In the genomic region with DNA sequence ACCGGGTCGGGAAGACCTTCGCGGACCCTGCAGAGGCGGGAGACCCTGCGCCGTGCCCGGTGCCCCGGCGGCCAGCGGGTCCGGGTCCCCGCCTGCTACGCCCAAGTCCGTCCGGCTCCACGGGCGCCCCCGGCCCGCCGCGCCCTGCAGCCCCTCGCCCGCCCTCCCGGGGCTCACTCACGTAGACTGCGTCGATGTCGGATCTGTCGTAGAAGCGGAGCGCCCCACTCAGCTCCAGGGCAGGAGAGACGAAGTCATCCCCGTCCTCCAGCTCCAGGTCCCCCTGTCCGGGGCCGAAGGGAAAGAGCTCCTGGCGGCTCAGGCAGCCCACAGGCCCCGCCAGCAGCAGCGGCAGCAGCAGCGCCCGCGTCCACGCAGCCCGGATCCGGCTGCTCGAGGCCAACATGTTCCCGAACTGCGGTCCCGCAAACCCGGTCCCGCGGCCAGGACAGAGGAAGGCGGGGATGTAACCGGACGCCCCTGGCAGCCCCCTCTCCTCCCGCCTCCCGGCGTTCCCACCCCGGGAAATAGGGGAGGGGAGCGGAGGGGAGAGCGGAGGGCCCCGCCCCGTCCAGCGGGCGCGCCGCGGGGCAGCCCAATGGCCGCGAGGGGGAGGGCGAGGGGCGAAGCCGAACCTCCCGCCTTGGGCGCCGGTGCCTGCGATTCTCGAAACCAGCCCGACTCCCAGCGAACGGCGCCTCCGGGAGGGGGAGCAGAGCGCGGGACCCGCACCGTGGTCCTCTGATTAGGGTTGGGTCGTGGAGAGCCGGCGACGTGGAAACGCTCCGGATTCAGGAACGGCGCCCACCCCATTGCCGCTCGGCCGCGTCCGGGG, we compare ENCODE assay signal across 1 cellular context.
TF ChIP-seq lines count a peak whose summit lies in the region.

Gene NID1 (minus strand): TSS at position 417 of the 835 bp plus-strand sequence. CDS start 11 bp downstream, at position 406.

TF ChIP-seq in GM12878, 131 proteins besides CTCF, POLR2A, EP300 and RAD21 (continued from another document and continues in another):
- TF ChIP-seq, protein P1, sequence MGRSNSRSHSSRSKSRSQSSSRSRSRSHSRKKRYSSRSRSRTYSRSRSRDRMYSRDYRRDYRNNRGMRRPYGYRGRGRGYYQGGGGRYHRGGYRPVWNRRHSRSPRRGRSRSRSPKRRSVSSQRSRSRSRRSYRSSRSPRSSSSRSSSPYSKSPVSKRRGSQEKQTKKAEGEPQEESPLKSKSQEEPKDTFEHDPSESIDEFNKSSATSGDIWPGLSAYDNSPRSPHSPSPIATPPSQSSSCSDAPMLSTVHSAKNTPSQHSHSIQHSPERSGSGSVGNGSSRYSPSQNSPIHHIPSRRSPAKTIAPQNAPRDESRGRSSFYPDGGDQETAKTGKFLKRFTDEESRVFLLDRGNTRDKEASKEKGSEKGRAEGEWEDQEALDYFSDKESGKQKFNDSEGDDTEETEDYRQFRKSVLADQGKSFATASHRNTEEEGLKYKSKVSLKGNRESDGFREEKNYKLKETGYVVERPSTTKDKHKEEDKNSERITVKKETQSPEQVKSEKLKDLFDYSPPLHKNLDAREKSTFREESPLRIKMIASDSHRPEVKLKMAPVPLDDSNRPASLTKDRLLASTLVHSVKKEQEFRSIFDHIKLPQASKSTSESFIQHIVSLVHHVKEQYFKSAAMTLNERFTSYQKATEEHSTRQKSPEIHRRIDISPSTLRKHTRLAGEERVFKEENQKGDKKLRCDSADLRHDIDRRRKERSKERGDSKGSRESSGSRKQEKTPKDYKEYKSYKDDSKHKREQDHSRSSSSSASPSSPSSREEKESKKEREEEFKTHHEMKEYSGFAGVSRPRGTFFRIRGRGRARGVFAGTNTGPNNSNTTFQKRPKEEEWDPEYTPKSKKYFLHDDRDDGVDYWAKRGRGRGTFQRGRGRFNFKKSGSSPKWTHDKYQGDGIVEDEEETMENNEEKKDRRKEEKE (IDR thresholded peaks at IDR 0.05) = no peak
- no peak for TF ChIP-seq RCOR1 (conservative IDR thresholded peaks at IDR 0.05; ENCODE audit: low read depth, low read length)
- no peak for TF ChIP-seq MTA2 (IDR thresholded peaks at IDR 0.05; ENCODE audit: low read depth)
- no peak for TF ChIP-seq ZNF274 (IDR thresholded peaks at IDR 0.05; ENCODE audit: insufficient read depth, insufficient read length)
- no peak for TF ChIP-seq PBX3 (IDR thresholded peaks at IDR 0.05; ENCODE audit: insufficient replicate concordance, low read depth, low read length)
- TF ChIP-seq BHLHE40 (IDR thresholded peaks at IDR 0.05; ENCODE audit: borderline replicate concordance in 1 of 2, low read depth in 2 of 2, low read length in 1 of 2) = peak in 1 of 2 experiments; percentile 35; a peak in 1 of 4 replicates
- TF ChIP-seq, protein P2, sequence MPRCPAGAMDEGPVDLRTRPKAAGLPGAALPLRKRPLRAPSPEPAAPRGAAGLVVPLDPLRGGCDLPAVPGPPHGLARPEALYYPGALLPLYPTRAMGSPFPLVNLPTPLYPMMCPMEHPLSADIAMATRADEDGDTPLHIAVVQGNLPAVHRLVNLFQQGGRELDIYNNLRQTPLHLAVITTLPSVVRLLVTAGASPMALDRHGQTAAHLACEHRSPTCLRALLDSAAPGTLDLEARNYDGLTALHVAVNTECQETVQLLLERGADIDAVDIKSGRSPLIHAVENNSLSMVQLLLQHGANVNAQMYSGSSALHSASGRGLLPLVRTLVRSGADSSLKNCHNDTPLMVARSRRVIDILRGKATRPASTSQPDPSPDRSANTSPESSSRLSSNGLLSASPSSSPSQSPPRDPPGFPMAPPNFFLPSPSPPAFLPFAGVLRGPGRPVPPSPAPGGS (IDR thresholded peaks at IDR 0.05; ENCODE audit: borderline replicate concordance, insufficient read depth, low read depth, low read length, poor library complexity, severe bottlenecking) = no peak
- no peak for TF ChIP-seq ZNF384 (IDR thresholded peaks at IDR 0.05; ENCODE audit: borderline replicate concordance, low read depth, low read length)
- no peak for TF ChIP-seq SIN3A (IDR thresholded peaks at IDR 0.05; ENCODE audit: low read depth, low read length)
- no peak for TF ChIP-seq ZNF622 (IDR thresholded peaks at IDR 0.05)
- no peak for TF ChIP-seq PAX5 (IDR thresholded peaks at IDR 0.05; ENCODE audit: borderline replicate concordance, low read depth, low read length)
- no peak for TF ChIP-seq RB1 (IDR thresholded peaks at IDR 0.05; ENCODE audit: borderline replicate concordance)
- TF ChIP-seq NFIC (IDR thresholded peaks at IDR 0.05; ENCODE audit: low read depth, low read length) = no peak
- TF ChIP-seq POLR2AphosphoS2 (IDR thresholded peaks at IDR 0.05; ENCODE audit: low read depth, low read length) = no peak
- no peak for TF ChIP-seq ASH2L (IDR thresholded peaks at IDR 0.05; ENCODE audit: borderline replicate concordance, low read depth)
- no peak for TF ChIP-seq SMC3 (IDR thresholded peaks at IDR 0.05; ENCODE audit: borderline replicate concordance, low read length)
- TF ChIP-seq, protein P3, sequence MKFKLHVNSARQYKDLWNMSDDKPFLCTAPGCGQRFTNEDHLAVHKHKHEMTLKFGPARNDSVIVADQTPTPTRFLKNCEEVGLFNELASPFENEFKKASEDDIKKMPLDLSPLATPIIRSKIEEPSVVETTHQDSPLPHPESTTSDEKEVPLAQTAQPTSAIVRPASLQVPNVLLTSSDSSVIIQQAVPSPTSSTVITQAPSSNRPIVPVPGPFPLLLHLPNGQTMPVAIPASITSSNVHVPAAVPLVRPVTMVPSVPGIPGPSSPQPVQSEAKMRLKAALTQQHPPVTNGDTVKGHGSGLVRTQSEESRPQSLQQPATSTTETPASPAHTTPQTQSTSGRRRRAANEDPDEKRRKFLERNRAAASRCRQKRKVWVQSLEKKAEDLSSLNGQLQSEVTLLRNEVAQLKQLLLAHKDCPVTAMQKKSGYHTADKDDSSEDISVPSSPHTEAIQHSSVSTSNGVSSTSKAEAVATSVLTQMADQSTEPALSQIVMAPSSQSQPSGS (IDR thresholded peaks at IDR 0.05; ENCODE audit: low read length) = no peak
- no peak for TF ChIP-seq RUNX3 (IDR thresholded peaks at IDR 0.05; ENCODE audit: low read length)
- TF ChIP-seq YY1 (IDR thresholded peaks at IDR 0.05; ENCODE audit: low read depth, low read length) = peak; percentile 83
- TF ChIP-seq SMAD5 (IDR thresholded peaks at IDR 0.05; ENCODE audit: low read depth) = no peak
- no peak for TF ChIP-seq CHD1 (IDR thresholded peaks at IDR 0.05; ENCODE audit: low read depth, low read length)
- no peak for TF ChIP-seq SMAD1 (IDR thresholded peaks at IDR 0.05; ENCODE audit: low read depth, partially characterized antibody)
- TF ChIP-seq SPI1 (IDR thresholded peaks at IDR 0.05; ENCODE audit: borderline replicate concordance, insufficient read depth, low read depth, low read length) = no peak
- TF ChIP-seq TAF1 (IDR thresholded peaks at IDR 0.05; ENCODE audit: borderline replicate concordance, low read depth, low read length) = no peak
- TF ChIP-seq PAX8 (IDR thresholded peaks at IDR 0.05) = no peak
- 0 out of 2 replicates have a peak, but pooled peaks have one; percentile 17 for TF ChIP-seq NR2F1 (conservative IDR thresholded peaks at IDR 0.05)
- no peak for TF ChIP-seq CBFB (IDR thresholded peaks at IDR 0.05; ENCODE audit: low read depth)
- no peak for TF ChIP-seq BCL11A (IDR thresholded peaks at IDR 0.05; ENCODE audit: low read depth, low read length)
- TF ChIP-seq EGR1 (IDR thresholded peaks at IDR 0.05; ENCODE audit: borderline replicate concordance in 1 of 2, low read depth in 2 of 2, low read length in 2 of 2) = no peak
- TF ChIP-seq, protein P4, sequence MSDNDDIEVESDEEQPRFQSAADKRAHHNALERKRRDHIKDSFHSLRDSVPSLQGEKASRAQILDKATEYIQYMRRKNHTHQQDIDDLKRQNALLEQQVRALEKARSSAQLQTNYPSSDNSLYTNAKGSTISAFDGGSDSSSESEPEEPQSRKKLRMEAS (IDR thresholded peaks at IDR 0.05; ENCODE audit: low read depth, low read length) = 0 out of 2 replicates have a peak, but pooled peaks have one; percentile 18
- TF ChIP-seq, protein P5, sequence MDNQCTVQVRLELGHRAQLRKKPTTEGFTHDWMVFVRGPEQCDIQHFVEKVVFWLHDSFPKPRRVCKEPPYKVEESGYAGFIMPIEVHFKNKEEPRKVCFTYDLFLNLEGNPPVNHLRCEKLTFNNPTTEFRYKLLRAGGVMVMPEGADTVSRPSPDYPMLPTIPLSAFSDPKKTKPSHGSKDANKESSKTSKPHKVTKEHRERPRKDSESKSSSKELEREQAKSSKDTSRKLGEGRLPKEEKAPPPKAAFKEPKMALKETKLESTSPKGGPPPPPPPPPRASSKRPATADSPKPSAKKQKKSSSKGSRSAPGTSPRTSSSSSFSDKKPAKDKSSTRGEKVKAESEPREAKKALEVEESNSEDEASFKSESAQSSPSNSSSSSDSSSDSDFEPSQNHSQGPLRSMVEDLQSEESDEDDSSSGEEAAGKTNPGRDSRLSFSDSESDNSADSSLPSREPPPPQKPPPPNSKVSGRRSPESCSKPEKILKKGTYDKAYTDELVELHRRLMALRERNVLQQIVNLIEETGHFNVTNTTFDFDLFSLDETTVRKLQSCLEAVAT (IDR thresholded peaks at IDR 0.05) = no peak
- TF ChIP-seq CHD4 (IDR thresholded peaks at IDR 0.05) = no peak
- TF ChIP-seq CHD2 (IDR thresholded peaks at IDR 0.05; ENCODE audit: borderline replicate concordance, low read depth, low read length) = no peak
- no peak for TF ChIP-seq TCF12 (IDR thresholded peaks at IDR 0.05; ENCODE audit: low read depth, low read length)
- TF ChIP-seq, protein P6, sequence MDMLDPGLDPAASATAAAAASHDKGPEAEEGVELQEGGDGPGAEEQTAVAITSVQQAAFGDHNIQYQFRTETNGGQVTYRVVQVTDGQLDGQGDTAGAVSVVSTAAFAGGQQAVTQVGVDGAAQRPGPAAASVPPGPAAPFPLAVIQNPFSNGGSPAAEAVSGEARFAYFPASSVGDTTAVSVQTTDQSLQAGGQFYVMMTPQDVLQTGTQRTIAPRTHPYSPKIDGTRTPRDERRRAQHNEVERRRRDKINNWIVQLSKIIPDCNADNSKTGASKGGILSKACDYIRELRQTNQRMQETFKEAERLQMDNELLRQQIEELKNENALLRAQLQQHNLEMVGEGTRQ (IDR thresholded peaks at IDR 0.05; ENCODE audit: borderline replicate concordance, low read depth, low read length) = no peak
- no peak for TF ChIP-seq STAT1 (conservative IDR thresholded peaks at IDR 0.05)
- no peak for TF ChIP-seq KDM1A (IDR thresholded peaks at IDR 0.05; ENCODE audit: borderline replicate concordance)
- TF ChIP-seq HDGF (IDR thresholded peaks at IDR 0.05) = no peak
- TF ChIP-seq IKZF2 (IDR thresholded peaks at IDR 0.05) = peak in 1 of 2 experiments; percentile 56; a peak in 2 of 4 replicates
- TF ChIP-seq POLR2AphosphoS5 (IDR thresholded peaks at IDR 0.05; ENCODE audit: low read length) = no peak; the same call in 1 of the 2 replicates
- no peak for TF ChIP-seq RFX5 (IDR thresholded peaks at IDR 0.05; ENCODE audit: low read depth, low read length)
- TF ChIP-seq, protein P7, sequence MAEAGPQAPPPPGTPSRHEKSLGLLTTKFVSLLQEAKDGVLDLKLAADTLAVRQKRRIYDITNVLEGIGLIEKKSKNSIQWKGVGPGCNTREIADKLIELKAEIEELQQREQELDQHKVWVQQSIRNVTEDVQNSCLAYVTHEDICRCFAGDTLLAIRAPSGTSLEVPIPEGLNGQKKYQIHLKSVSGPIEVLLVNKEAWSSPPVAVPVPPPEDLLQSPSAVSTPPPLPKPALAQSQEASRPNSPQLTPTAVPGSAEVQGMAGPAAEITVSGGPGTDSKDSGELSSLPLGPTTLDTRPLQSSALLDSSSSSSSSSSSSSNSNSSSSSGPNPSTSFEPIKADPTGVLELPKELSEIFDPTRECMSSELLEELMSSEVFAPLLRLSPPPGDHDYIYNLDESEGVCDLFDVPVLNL (IDR thresholded peaks at IDR 0.05; ENCODE audit: low read depth, low read length) = no peak
- TF ChIP-seq STAT3 (IDR thresholded peaks at IDR 0.05; ENCODE audit: low read depth, low read length) = no peak
- no peak for TF ChIP-seq NFXL1 (IDR thresholded peaks at IDR 0.05; ENCODE audit: borderline replicate concordance)
- TF ChIP-seq MYB (IDR thresholded peaks at IDR 0.05; ENCODE audit: borderline replicate concordance, low read depth, low read length) = no peak
- no peak for TF ChIP-seq FOXK2 (IDR thresholded peaks at IDR 0.05)
- TF ChIP-seq JUNB (IDR thresholded peaks at IDR 0.05) = no peak
- TF ChIP-seq SKIL (IDR thresholded peaks at IDR 0.05; ENCODE audit: low read depth, poor library complexity, severe bottlenecking) = no peak
- TF ChIP-seq GATAD2B (conservative IDR thresholded peaks at IDR 0.05; ENCODE audit: low read depth) = no peak; the same call in 1 of the 2 replicates
- no peak for TF ChIP-seq YBX1 (IDR thresholded peaks at IDR 0.05)
- TF ChIP-seq TBL1XR1 (IDR thresholded peaks at IDR 0.05; ENCODE audit: low read depth, low read length) = no peak
- TF ChIP-seq ESRRA (IDR thresholded peaks at IDR 0.05; ENCODE audit: low read length) = no peak
- no peak for TF ChIP-seq USF1 (IDR thresholded peaks at IDR 0.05; ENCODE audit: borderline replicate concordance, extremely low read length, insufficient read depth, low read depth, low read length)
- TF ChIP-seq SRF (IDR thresholded peaks at IDR 0.05; ENCODE audit: low read depth in 2 of 2, low read length in 2 of 2) = no peak
- TF ChIP-seq ZBED1 (IDR thresholded peaks at IDR 0.05; ENCODE audit: borderline replicate concordance) = no peak
- no peak for TF ChIP-seq NR2C1 (IDR thresholded peaks at IDR 0.05)
